In genomic region chr14:62084020-62084419, GRCh38 we compare ENCODE assay signal across 18 cellular contexts.
"Had no signal": no experiment of that assay in that cellular context is flagged by ENCODE, and none has a peak within 500 bp of the region (broad histone marks: within the 10 kb centered on the region; RNA-seq: fewer than 3 reads in every experiment).

No MANE protein-coding gene starts in this region.

- H3K27ac ChIP-seq: cardiac muscle cell, left ventricle myocardium inferior, right lobe of liver, testis, upper lobe of right lung, WERI-Rb-1 had no signal

- DNase-seq: activated CD4-positive, alpha-beta T cell treated with anti-CD3 and anti-CD28 coated beads, Interleukin-2, amount 50 U/mL, for 48 hours; activated gamma-delta T cell treated with Interleukin-2 at 50 U/mL for 16 hours; activated T-cell treated with anti-CD3 and anti-CD28 coated beads for 4 hours; kidney glomerular epithelial cell; left ventricle myocardium inferior; mammary epithelial cell; right lobe of liver; small intestine; stimulated activated CD4-positive, alpha-beta T cell treated with anti-CD3 and anti-CD28 coated beads, Interleukin-15, amount 100 ng/mL, for 24 hours; stimulated activated CD4-positive, alpha-beta T cell treated with anti-CD3 and anti-CD28 coated beads, Interleukin-2, amount 100 ng/mL, for 48 hours; T-helper 2 cell; testis; upper lobe of right lung; WERI-Rb-1 had no signal

- H3K9me3 Mint-ChIP-seq: activated T-helper 1 cell treated with anti-CD3 and anti-CD28 coated beads, Interleukin-12 subunit alpha, Interleukin-12 subunit beta, Interleukin-2, Interleukin-4 antibody, amounts not matched to agents 30 ng/mL and 10 ng/mL and 1 ng/mL, durations not matched to agents 14 hours and 24 hours and 36 hours; stimulated activated naive CD8-positive, alpha-beta T cell treated with anti-CD3 and anti-CD28 coated beads, Interleukin-15, Interleukin-2, amounts not matched to agents 100 ng/mL and 50 ng/mL, for 24 hours had no signal

- H3K9me3 ChIP-seq: right lobe of liver, testis, upper lobe of right lung had no signal

- H3K4me3 ChIP-seq: cardiac muscle cell, left ventricle myocardium inferior, right lobe of liver, testis, upper lobe of right lung had no signal

- H3K4me3 Mint-ChIP-seq: activated naive CD8-positive, alpha-beta T cell; activated T-helper 1 cell treated with anti-CD3 and anti-CD28 coated beads, Interleukin-12 subunit alpha, Interleukin-12 subunit beta, Interleukin-2, Interleukin-4 antibody, amounts not matched to agents 30 ng/mL and 10 ng/mL and 1 ng/mL, durations not matched to agents 14 hours and 24 hours and 36 hours; stimulated activated naive CD8-positive, alpha-beta T cell treated with anti-CD3 and anti-CD28 coated beads, Interleukin-15, Interleukin-2, amounts not matched to agents 100 ng/mL and 50 ng/mL, for 24 hours had no signal

- H3K36me3 ChIP-seq: cardiac muscle cell, left ventricle myocardium inferior, right lobe of liver, upper lobe of right lung, WERI-Rb-1 had no signal

- H3K27me3 Mint-ChIP-seq: stimulated activated naive CD8-positive, alpha-beta T cell treated with anti-CD3 and anti-CD28 coated beads, Interleukin-15, Interleukin-2, amounts not matched to agents 100 ng/mL and 50 ng/mL, for 24 hours had no signal

- H3K27ac Mint-ChIP-seq: activated naive CD8-positive, alpha-beta T cell; activated T-helper 1 cell treated with anti-CD3 and anti-CD28 coated beads, Interleukin-12 subunit alpha, Interleukin-12 subunit beta, Interleukin-2, Interleukin-4 antibody, amounts not matched to agents 30 ng/mL and 10 ng/mL and 1 ng/mL, durations not matched to agents 14 hours and 24 hours and 36 hours; stimulated activated naive CD8-positive, alpha-beta T cell treated with anti-CD3 and anti-CD28 coated beads, Interleukin-15, Interleukin-2, amounts not matched to agents 100 ng/mL and 50 ng/mL, for 24 hours had no signal

- H3K4me1 ChIP-seq: left ventricle myocardium inferior, right lobe of liver, testis, upper lobe of right lung had no signal

- H3K27me3 ChIP-seq: cardiac muscle cell, right lobe of liver, testis, upper lobe of right lung had no signal
